Comparison of ENCODE assay signal across 1 cellular context in the genomic region with DNA sequence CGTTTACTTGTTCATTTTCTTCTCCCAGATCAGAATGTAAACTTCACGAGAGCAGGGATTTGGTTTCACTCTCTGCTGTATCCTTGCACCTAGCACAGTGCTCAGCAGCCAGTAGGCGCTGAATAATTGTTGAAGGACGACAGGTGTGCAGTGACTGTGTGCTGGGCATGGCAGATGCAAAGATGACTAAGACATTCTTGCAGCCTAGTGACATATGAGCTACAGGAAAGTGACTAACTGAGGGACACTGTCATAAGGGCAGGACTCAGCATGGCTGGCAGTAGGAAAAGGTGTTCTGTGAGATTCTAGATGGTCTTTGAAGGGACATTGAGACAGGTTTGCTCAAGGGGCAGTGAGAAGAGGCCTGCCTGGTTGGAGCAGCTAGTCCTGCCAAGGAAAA.
TF ChIP-seq lines count a peak whose summit lies in the region.

No MANE protein-coding gene starts in this region.

TF ChIP-seq in H1, 55 proteins besides CTCF, POLR2A, EP300 and RAD21:
- TF ChIP-seq JUN (IDR thresholded peaks at IDR 0.05; ENCODE audit: low read depth, low read length) (no peak), BRCA1 (IDR thresholded peaks at IDR 0.05; ENCODE audit: low read depth, low read length) (no peak), SIX5 (IDR thresholded peaks at IDR 0.05; ENCODE audit: low read depth, low read length) (no peak), EZH2 (IDR thresholded peaks at IDR 0.05; ENCODE audit: low read depth, low read length, severe bottlenecking) (no peak), FOSL1 (IDR thresholded peaks at IDR 0.05; ENCODE audit: insufficient read depth, low read depth, low read length) (no peak), KDM5A (IDR thresholded peaks at IDR 0.05; ENCODE audit: low read length) (no peak), ZNF274 (IDR thresholded peaks at IDR 0.05; ENCODE audit: borderline replicate concordance, extremely low read depth, low read length) (no peak), SUZ12 (IDR thresholded peaks at IDR 0.05; ENCODE audit: low read length) (no peak), CTBP2 (IDR thresholded peaks at IDR 0.05; ENCODE audit: borderline replicate concordance, insufficient read depth, insufficient read length, low read length) (no peak), RNF2 (IDR thresholded peaks at IDR 0.05; ENCODE audit: borderline replicate concordance, low read depth, low read length, missing control alignments, poor library complexity, severe bottlenecking) (no peak), SIN3A (conservative IDR thresholded peaks at IDR 0.05 in 1 of 2, IDR thresholded peaks at IDR 0.05 in 1 of 2; ENCODE audit: low read depth in 1 of 2, low read length in 2 of 2) (no peak), JUND (IDR thresholded peaks at IDR 0.05; ENCODE audit: low read length) (no peak), SP1 (IDR thresholded peaks at IDR 0.05; ENCODE audit: low read depth, low read length) (no peak), MAFK (IDR thresholded peaks at IDR 0.05; ENCODE audit: low read depth, low read length) (no peak)
